11 cellular contexts compared by ENCODE assay signal in the genomic region with DNA sequence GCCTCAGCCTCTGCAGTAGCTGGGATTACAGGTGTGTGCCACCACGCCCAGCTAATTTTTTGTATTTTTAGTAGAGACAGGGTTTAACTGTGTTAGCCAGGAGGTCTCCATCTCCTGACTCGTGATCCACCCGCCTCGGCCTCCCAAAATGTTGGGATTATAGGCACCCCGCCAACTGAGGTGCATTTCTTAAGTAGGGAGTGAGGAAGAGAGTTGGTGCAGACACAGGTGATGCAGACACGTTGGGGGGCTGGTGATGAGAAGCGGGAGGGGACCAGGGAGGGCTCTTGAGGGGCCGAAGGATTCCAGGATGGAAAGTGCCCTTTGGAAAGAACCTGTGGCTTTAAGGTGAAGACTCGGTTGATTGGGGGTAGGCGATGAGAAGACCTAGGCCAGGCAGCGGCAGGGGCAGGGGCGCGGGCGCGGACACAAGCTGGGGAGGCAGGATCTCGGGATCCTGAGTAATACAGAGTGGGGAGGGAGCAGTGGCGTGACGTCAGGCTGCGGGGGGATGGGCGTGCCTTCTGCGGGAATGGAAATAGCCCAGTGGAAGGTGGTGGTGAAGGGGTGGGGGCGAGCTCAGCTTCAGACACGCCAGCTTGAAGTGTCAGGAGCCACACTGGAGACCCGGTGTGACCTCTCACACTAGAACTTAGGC. TPM values are rescaled to one million over a fixed set of nuclear protein-coding genes. Genes with fewer than 3 reads are reported as not detected.
DNase-seq lines count a peak whose midpoint lies in the region; ATAC-seq, FAIRE-seq and TF ChIP-seq lines count a peak whose summit lies in the region.
"Had no signal": no experiment of that assay in that cellular context is flagged by ENCODE, and none has a peak within 500 bp of the region (broad histone marks: within the 10 kb centered on the region; RNA-seq: fewer than 3 reads in every experiment).

No MANE protein-coding gene starts in this region.

- no peaks in the 10 kb centered on the region; a peak in 1 of 5 replicates for H3K27me3 ChIP-seq in HepG2 (ENCODE audit: control insufficient read depth in 1 of 2, insufficient read depth in 2 of 2, low read length in 2 of 2)
- no peaks in the 10 kb centered on the region for H3K27me3 ChIP-seq in subcutaneous abdominal adipose tissue (ENCODE audit: control insufficient read depth in 5 of 5, insufficient read depth in 4 of 5, low read length in 5 of 5)
- H3K27me3 ChIP-seq: foreskin keratinocyte had no signal

- in situ Hi-C loops in HepG2 (cut with HindIII; ENCODE audit: extremely low pct_ligation_motif_present, low pct_unique_long_range_greater_than_20kb) = no loop called here

- no TSS peak for BruUV-seq in HepG2 (replicated peaks; lab: Mats Ljungman, UMichigan)

- CTCF ChIA-PET in HepG2 (lab: Yijun Ruan, JAX; ENCODE audit: low intra/inter-chr PET ratio, low total read pairs) = no interaction called here

- no peak overlapping the region for H3K4me3 Mint-ChIP-seq in stimulated activated naive CD8-positive, alpha-beta T cell treated with anti-CD3 and anti-CD28 coated beads, Interleukin-15, amount 100 ng/mL, for 72 hours

- H3K9me3 ChIP-seq in HepG2 (ENCODE audit: low read length) = no peaks in the 10 kb centered on the region
- H3K9me3 ChIP-seq in subcutaneous abdominal adipose tissue (ENCODE audit: control insufficient read depth in 5 of 5, low read length in 5 of 5) = no peaks in the 10 kb centered on the region

- POLR2A ChIA-PET in HepG2 (lab: Yijun Ruan, JAX) = interaction anchor here (0.6 kb wide), 1 partner anchor 24 kb away, joined by 3 read pairs; no protein-coding TSS in a partner anchor

- TF ChIP-seq RAD21 in HepG2 (CRISPR knock-in tag; IDR thresholded peaks at IDR 0.05) = no peak

- no peak for TF ChIP-seq POLR2A in HepG2 (IDR thresholded peaks at IDR 0.05; ENCODE audit: insufficient read depth in 1 of 2, low read depth in 2 of 2, low read length in 2 of 2)

- peaks cover 18% of the 10 kb centered on the region for H4K20me1 ChIP-seq in HepG2 (ENCODE audit: insufficient read depth, low read length)

- H3K36me3 ChIP-seq in HepG2 (replicated peaks in 1 of 2; ENCODE audit: control insufficient read depth in 1 of 2, insufficient read depth in 2 of 2, low read length in 2 of 2) = no peaks in the 10 kb centered on the region
- peaks cover 0 to 1% (median 0%) of the 10 kb centered on the region in 5 donors for H3K36me3 ChIP-seq in subcutaneous abdominal adipose tissue (ENCODE audit: control insufficient read depth in 5 of 5, insufficient read depth in 5 of 5, low read length in 5 of 5)

- H3K4me3 ChIP-seq in choroid plexus epithelial cell (ENCODE audit: low read depth, low read length) = peak overlapping the region; percentile 9
- H3K4me3 ChIP-seq in HepG2 (replicated peaks in 1 of 3; ENCODE audit: insufficient read depth in 1 of 3, low read depth in 2 of 3, low read length in 3 of 3) = no peak overlapping the region
- H3K4me3 ChIP-seq in subcutaneous abdominal adipose tissue (ENCODE audit: low read depth in 1 of 5, low read length in 5 of 5) = peak overlapping the region in 3 of 5 donors; percentile 6 to 14 (median 13)

- no peak overlapping the region for H2AFZ ChIP-seq in HepG2 (ENCODE audit: low read length)

- peak; percentile 63 for DNase-seq in HPDE6-E6E7 (ENCODE audit: extremely low spot score)
- peak; percentile 70 for DNase-seq in choroid plexus epithelial cell (ENCODE audit: low read depth)
- no peak for DNase-seq in HepG2 (ENCODE audit: low spot score)
- no peak for DNase-seq in T-helper 9 cell
- no peak for DNase-seq in KG1 (lab: John Stamatoyannopoulos, UW)
- no peak for DNase-seq in stimulated activated naive CD8-positive, alpha-beta T cell treated with anti-CD3 and anti-CD28 coated beads, Interleukin-15, amount 100 ng/mL, for 72 hours
- DNase-seq: foreskin keratinocyte; stimulated activated CD4-positive, alpha-beta T cell treated with anti-CD3 and anti-CD28 coated beads, Interleukin-12 subunit alpha, Interleukin-12 subunit beta, amount 100 ng/mL, for 4 hours had no signal

- no peak for ATAC-seq in HepG2
- ATAC-seq in stimulated activated naive CD8-positive, alpha-beta T cell treated with anti-CD3 and anti-CD28 coated beads, Interleukin-15, amount 100 ng/mL, for 72 hours = no peak
- no peak for ATAC-seq in GM19351 (IDR thresholded peaks at IDR 0.05; ENCODE audit: unreplicated experiment)
- ATAC-seq: foreskin keratinocyte had no signal

- no peak for TF ChIP-seq EP300 in HepG2 (IDR thresholded peaks at IDR 0.05; ENCODE audit: low read depth in 2 of 2, low read length in 2 of 2)
- TF ChIP-seq EP300 in HepG2 (CRISPR knock-in tag; IDR thresholded peaks at IDR 0.05; ENCODE audit: borderline replicate concordance) = no peak

- 76% methylated on average over 24 of the region's 24 CpGs for WGBS in HepG2 (ENCODE audit: low lambda C conversion rate)

- H3K4me2 ChIP-seq in HepG2 (ENCODE audit: low read depth, low read length) = no peak overlapping the region

- no peak for TF ChIP-seq CTCF in choroid plexus epithelial cell (conservative IDR thresholded peaks at IDR 0.05; ENCODE audit: low read depth, low read length)
- TF ChIP-seq CTCF in HepG2 (CRISPR knock-in tag; IDR thresholded peaks at IDR 0.05) = no peak

- H3K27ac ChIP-seq in HepG2 (ENCODE audit: extremely low read length, insufficient read depth, low read length) (no peak overlapping the region), subcutaneous abdominal adipose tissue (ENCODE audit: low read depth, low read length) (no peak overlapping the region)
- H3K27ac ChIP-seq: foreskin keratinocyte had no signal

- H3K4me1 Mint-ChIP-seq in stimulated activated naive CD8-positive, alpha-beta T cell treated with anti-CD3 and anti-CD28 coated beads, Interleukin-15, amount 100 ng/mL, for 72 hours = peaks cover 51% of the 10 kb centered on the region

- no peak overlapping the region for H3K27ac Mint-ChIP-seq in stimulated activated naive CD8-positive, alpha-beta T cell treated with anti-CD3 and anti-CD28 coated beads, Interleukin-15, amount 100 ng/mL, for 72 hours

- H3K9me3 Mint-ChIP-seq in stimulated activated naive CD8-positive, alpha-beta T cell treated with anti-CD3 and anti-CD28 coated beads, Interleukin-15, amount 100 ng/mL, for 72 hours = no peaks in the 10 kb centered on the region

- no peak for FAIRE-seq in HepG2 (lab: Jason Lieb, UNC)

- H3K27me3 Mint-ChIP-seq in stimulated activated naive CD8-positive, alpha-beta T cell treated with anti-CD3 and anti-CD28 coated beads, Interleukin-15, amount 100 ng/mL, for 72 hours = no peaks in the 10 kb centered on the region

- H3K79me2 ChIP-seq in HepG2 (ENCODE audit: insufficient read depth, low read length) = peaks cover 18% of the 10 kb centered on the region

- intact Hi-C loops in HepG2 (cut with micrococcal nuclease; ENCODE audit: unreplicated experiment) = no loop called here

- H3K4me1 ChIP-seq in HepG2 (ENCODE audit: insufficient read depth, low read length) (peaks cover 32% of the 10 kb centered on the region), subcutaneous abdominal adipose tissue (ENCODE audit: control insufficient read depth in 5 of 5, insufficient read depth in 5 of 5, low read length in 5 of 5) (peaks cover 9 to 71% (median 48%) of the 10 kb centered on the region in 5 donors)
- H3K4me1 ChIP-seq: foreskin keratinocyte had no signal

- no peak overlapping the region for H3K9ac ChIP-seq in HepG2 (ENCODE audit: insufficient read depth, low read depth, low read length)
- H3K9ac ChIP-seq in subcutaneous abdominal adipose tissue (ENCODE audit: low read length in 5 of 5) = peak overlapping the region in 1 of 5 donors; percentile 41

RNA-seq across cellular contexts. Expression of a gene that starts 2.5 kb away (rescaled TPM):
- total RNA-seq in HepG2 (2016; rRNA removed; fragmentation: Illumina TruSeq; extraction: Trizol) = 7.2 and 10.4 TPM in 2 replicates
- total RNA-seq in HepG2 (2016; cell fraction: cytosol; rRNA removed; fragmentation: Illumina TruSeq; extraction: Trizol; ENCODE audit: low read depth) = 7.6 and 9.4 TPM in 2 replicates
- total RNA-seq in HepG2 (2016; cell fraction: insoluble cytoplasmic fraction; rRNA removed; fragmentation: Illumina TruSeq; extraction: Trizol) = 5.7 and 10.1 TPM in 2 replicates
- 11.1 and 14.0 TPM in 2 replicates for total RNA-seq in HepG2 (2016; cell fraction: membrane; rRNA removed; fragmentation: Illumina TruSeq; extraction: Trizol)
- 13.6 and 17.3 TPM in 2 replicates for total RNA-seq in HepG2 (2016; cell fraction: nucleus; rRNA removed; fragmentation: Illumina TruSeq; extraction: Trizol)
- polyA plus RNA-seq in HepG2 (2011; rRNA removed) = 20.1 and 21.1 TPM in 2 replicates
- polyA plus RNA-seq in HepG2 (2011; cell fraction: cytosol; rRNA removed) = 29.7 and 32.0 TPM in 2 replicates
- 42.5 and 51.4 TPM in 2 replicates for polyA plus RNA-seq in HepG2 (2011; cell fraction: nucleus; rRNA removed)
- polyA plus RNA-seq in HepG2 (2012) = 133 and 154 TPM in 2 replicates
- polyA plus RNA-seq in HepG2 (2016; cell fraction: cytosol; fragmentation: Illumina TruSeq; extraction: Trizol; ENCODE audit: low read depth) = 106 and 119 TPM in 2 replicates
- polyA plus RNA-seq in HepG2 (2016; cell fraction: insoluble cytoplasmic fraction; fragmentation: Illumina TruSeq; extraction: Trizol; ENCODE audit: low read depth) = 50.3 and 60.7 TPM in 2 replicates
- polyA plus RNA-seq in HepG2 (2016; cell fraction: membrane; fragmentation: Illumina TruSeq; extraction: Trizol; ENCODE audit: low read depth) = 97.9 and 104 TPM in 2 replicates
- polyA plus RNA-seq in HepG2 (2016; cell fraction: nucleus; fragmentation: Illumina TruSeq; extraction: Trizol; ENCODE audit: insufficient read depth, low read depth) = 168 and 190 TPM in 2 replicates
- polyA minus RNA-seq in HepG2 (2011; rRNA and poly(A)+ RNA removed; ENCODE audit: low replicate concordance) = 20.0 and 29.5 TPM in 2 replicates
- 52.8 and 62.5 TPM in 2 replicates for polyA minus RNA-seq in HepG2 (2011; cell fraction: cytosol; rRNA and poly(A)+ RNA removed)
- 10.4 and 11.5 TPM in 2 replicates for polyA minus RNA-seq in HepG2 (2011; cell fraction: nucleus; rRNA and poly(A)+ RNA removed)

RNA-seq across cellular contexts. Expression of a gene that starts 8.9 kb away (rescaled TPM):
- 13.8 and 39.1 TPM in 2 replicates for total RNA-seq in HepG2 (2016; rRNA removed; fragmentation: Illumina TruSeq; extraction: Trizol)
- 14.4 and 16.3 TPM in 2 replicates for total RNA-seq in HepG2 (2016; cell fraction: cytosol; rRNA removed; fragmentation: Illumina TruSeq; extraction: Trizol; ENCODE audit: low read depth)
- total RNA-seq in HepG2 (2016; cell fraction: insoluble cytoplasmic fraction; rRNA removed; fragmentation: Illumina TruSeq; extraction: Trizol) = 15.5 and 37.7 TPM in 2 replicates
- total RNA-seq in HepG2 (2016; cell fraction: membrane; rRNA removed; fragmentation: Illumina TruSeq; extraction: Trizol) = 11.4 and 12.8 TPM in 2 replicates
- total RNA-seq in HepG2 (2016; cell fraction: nucleus; rRNA removed; fragmentation: Illumina TruSeq; extraction: Trizol) = 56.5 and 57.9 TPM in 2 replicates
- 33.5 and 51.3 TPM in 2 replicates for polyA plus RNA-seq in HepG2 (2011; rRNA removed)
- polyA plus RNA-seq in HepG2 (2011; cell fraction: cytosol; rRNA removed) = 12.9 and 24.3 TPM in 2 replicates
- 624 and 803 TPM in 2 replicates for polyA plus RNA-seq in HepG2 (2011; cell fraction: nucleus; rRNA removed)
- polyA plus RNA-seq in HepG2 (2012) = 30.1 and 34.2 TPM in 2 replicates
- 5.3 and 8.4 TPM in 2 replicates for polyA plus RNA-seq in HepG2 (2016; cell fraction: cytosol; fragmentation: Illumina TruSeq; extraction: Trizol; ENCODE audit: low read depth)
- 11.9 and 12.8 TPM in 2 replicates for polyA plus RNA-seq in HepG2 (2016; cell fraction: insoluble cytoplasmic fraction; fragmentation: Illumina TruSeq; extraction: Trizol; ENCODE audit: low read depth)
- polyA plus RNA-seq in HepG2 (2016; cell fraction: membrane; fragmentation: Illumina TruSeq; extraction: Trizol; ENCODE audit: low read depth) = 7.2 and 9.8 TPM in 2 replicates
- polyA plus RNA-seq in HepG2 (2016; cell fraction: nucleus; fragmentation: Illumina TruSeq; extraction: Trizol; ENCODE audit: insufficient read depth, low read depth) = 125 and 129 TPM in 2 replicates
- polyA minus RNA-seq in HepG2 (2011; rRNA and poly(A)+ RNA removed; ENCODE audit: low replicate concordance) = 20.8 and 63.2 TPM in 2 replicates
- polyA minus RNA-seq in HepG2 (2011; cell fraction: cytosol; rRNA and poly(A)+ RNA removed) = 11.8 and 13.7 TPM in 2 replicates
- polyA minus RNA-seq in HepG2 (2011; cell fraction: nucleus; rRNA and poly(A)+ RNA removed) = 81.2 and 102 TPM in 2 replicates

RNA-seq across cellular contexts. Expression of a gene that starts 20.0 kb away (rescaled TPM):
- not detected in 2 replicates for total RNA-seq in HepG2 (2016; rRNA removed; fragmentation: Illumina TruSeq; extraction: Trizol)
- total RNA-seq in HepG2 (2016; cell fraction: cytosol; rRNA removed; fragmentation: Illumina TruSeq; extraction: Trizol; ENCODE audit: low read depth) = not detected in 2 replicates
- not detected in 2 replicates for total RNA-seq in HepG2 (2016; cell fraction: insoluble cytoplasmic fraction; rRNA removed; fragmentation: Illumina TruSeq; extraction: Trizol)
- not detected in 2 replicates for total RNA-seq in HepG2 (2016; cell fraction: membrane; rRNA removed; fragmentation: Illumina TruSeq; extraction: Trizol)
- not detected in 2 replicates for total RNA-seq in HepG2 (2016; cell fraction: nucleus; rRNA removed; fragmentation: Illumina TruSeq; extraction: Trizol)
- polyA plus RNA-seq in HepG2 (2011; rRNA removed) = 0.04 TPM in 1 of 2 replicates, not detected in the other
- not detected in 2 replicates for polyA plus RNA-seq in HepG2 (2011; cell fraction: cytosol; rRNA removed)
- 0.16 TPM in 1 of 2 replicates, not detected in the other for polyA plus RNA-seq in HepG2 (2011; cell fraction: nucleus; rRNA removed)
- polyA plus RNA-seq in HepG2 (2012) = not detected in 2 replicates
- polyA plus RNA-seq in HepG2 (2016; cell fraction: cytosol; fragmentation: Illumina TruSeq; extraction: Trizol; ENCODE audit: low read depth) = not detected in 2 replicates
- polyA plus RNA-seq in HepG2 (2016; cell fraction: insoluble cytoplasmic fraction; fragmentation: Illumina TruSeq; extraction: Trizol; ENCODE audit: low read depth) = not detected in 2 replicates
- polyA plus RNA-seq in HepG2 (2016; cell fraction: membrane; fragmentation: Illumina TruSeq; extraction: Trizol; ENCODE audit: low read depth) = not detected in 2 replicates
- not detected in 2 replicates for polyA plus RNA-seq in HepG2 (2016; cell fraction: nucleus; fragmentation: Illumina TruSeq; extraction: Trizol; ENCODE audit: insufficient read depth, low read depth)
- polyA minus RNA-seq in HepG2 (2011; rRNA and poly(A)+ RNA removed; ENCODE audit: low replicate concordance) = 0.10 and 0.16 TPM in 2 replicates
- polyA minus RNA-seq in HepG2 (2011; cell fraction: cytosol; rRNA and poly(A)+ RNA removed) = not detected in 2 replicates
- polyA minus RNA-seq in HepG2 (2011; cell fraction: nucleus; rRNA and poly(A)+ RNA removed) = 0.37 and 0.52 TPM in 2 replicates
- total RNA-seq: foreskin keratinocyte, RPMI7951 had no signal
- polyA plus RNA-seq: foreskin keratinocyte had no signal

RNA-seq across cellular contexts. Expression of a gene that starts 26.6 kb away (rescaled TPM):
- 59.6 and 72.9 TPM in 2 replicates for total RNA-seq in HepG2 (2016; rRNA removed; fragmentation: Illumina TruSeq; extraction: Trizol)
- 53.8 and 58.1 TPM in 2 replicates for total RNA-seq in HepG2 (2016; cell fraction: cytosol; rRNA removed; fragmentation: Illumina TruSeq; extraction: Trizol; ENCODE audit: low read depth)
- total RNA-seq in HepG2 (2016; cell fraction: insoluble cytoplasmic fraction; rRNA removed; fragmentation: Illumina TruSeq; extraction: Trizol) = 57.5 and 62.0 TPM in 2 replicates
- total RNA-seq in HepG2 (2016; cell fraction: membrane; rRNA removed; fragmentation: Illumina TruSeq; extraction: Trizol) = 43.6 and 57.5 TPM in 2 replicates
- total RNA-seq in HepG2 (2016; cell fraction: nucleus; rRNA removed; fragmentation: Illumina TruSeq; extraction: Trizol) = 40.5 and 51.1 TPM in 2 replicates
- polyA plus RNA-seq in HepG2 (2011; rRNA removed) = 129 TPM in 2 replicates
- 93.3 and 120 TPM in 2 replicates for polyA plus RNA-seq in HepG2 (2011; cell fraction: cytosol; rRNA removed)
- polyA plus RNA-seq in HepG2 (2011; cell fraction: nucleus; rRNA removed) = 125 and 138 TPM in 2 replicates
- polyA plus RNA-seq in HepG2 (2012) = 68.8 and 96.6 TPM in 2 replicates
- polyA plus RNA-seq in HepG2 (2016; cell fraction: cytosol; fragmentation: Illumina TruSeq; extraction: Trizol; ENCODE audit: low read depth) = 21.1 and 27.5 TPM in 2 replicates
- polyA plus RNA-seq in HepG2 (2016; cell fraction: insoluble cytoplasmic fraction; fragmentation: Illumina TruSeq; extraction: Trizol; ENCODE audit: low read depth) = 55.5 and 59.6 TPM in 2 replicates
- 31.1 and 35.0 TPM in 2 replicates for polyA plus RNA-seq in HepG2 (2016; cell fraction: membrane; fragmentation: Illumina TruSeq; extraction: Trizol; ENCODE audit: low read depth)
- 66.4 and 80.4 TPM in 2 replicates for polyA plus RNA-seq in HepG2 (2016; cell fraction: nucleus; fragmentation: Illumina TruSeq; extraction: Trizol; ENCODE audit: insufficient read depth, low read depth)
- polyA minus RNA-seq in HepG2 (2011; rRNA and poly(A)+ RNA removed; ENCODE audit: low replicate concordance) = 39.6 and 230 TPM in 2 replicates
- 117 and 142 TPM in 2 replicates for polyA minus RNA-seq in HepG2 (2011; cell fraction: cytosol; rRNA and poly(A)+ RNA removed)
- polyA minus RNA-seq in HepG2 (2011; cell fraction: nucleus; rRNA and poly(A)+ RNA removed) = 118 and 140 TPM in 2 replicates

RNA-seq across cellular contexts. Expression of a gene that starts 36.3 kb away (rescaled TPM):
- total RNA-seq in HepG2 (2016; rRNA removed; fragmentation: Illumina TruSeq; extraction: Trizol) = 13.7 and 17.6 TPM in 2 replicates
- 1.3 and 1.4 TPM in 2 replicates for total RNA-seq in HepG2 (2016; cell fraction: cytosol; rRNA removed; fragmentation: Illumina TruSeq; extraction: Trizol; ENCODE audit: low read depth)
- total RNA-seq in HepG2 (2016; cell fraction: insoluble cytoplasmic fraction; rRNA removed; fragmentation: Illumina TruSeq; extraction: Trizol) = 12.6 and 15.8 TPM in 2 replicates
- total RNA-seq in HepG2 (2016; cell fraction: membrane; rRNA removed; fragmentation: Illumina TruSeq; extraction: Trizol) = 4.8 and 5.7 TPM in 2 replicates
- 12.6 and 14.4 TPM in 2 replicates for total RNA-seq in HepG2 (2016; cell fraction: nucleus; rRNA removed; fragmentation: Illumina TruSeq; extraction: Trizol)
- polyA plus RNA-seq in HepG2 (2011; rRNA removed) = 7.7 and 8.4 TPM in 2 replicates
- 3.7 and 4.9 TPM in 2 replicates for polyA plus RNA-seq in HepG2 (2011; cell fraction: cytosol; rRNA removed)
- polyA plus RNA-seq in HepG2 (2011; cell fraction: nucleus; rRNA removed) = 29.9 and 35.0 TPM in 2 replicates
- 5.7 TPM in 2 replicates for polyA plus RNA-seq in HepG2 (2012)
- 1.0 and 1.2 TPM in 2 replicates for polyA plus RNA-seq in HepG2 (2016; cell fraction: cytosol; fragmentation: Illumina TruSeq; extraction: Trizol; ENCODE audit: low read depth)
- 8.4 and 11.8 TPM in 2 replicates for polyA plus RNA-seq in HepG2 (2016; cell fraction: insoluble cytoplasmic fraction; fragmentation: Illumina TruSeq; extraction: Trizol; ENCODE audit: low read depth)
- 2.4 and 3.2 TPM in 2 replicates for polyA plus RNA-seq in HepG2 (2016; cell fraction: membrane; fragmentation: Illumina TruSeq; extraction: Trizol; ENCODE audit: low read depth)
- polyA plus RNA-seq in HepG2 (2016; cell fraction: nucleus; fragmentation: Illumina TruSeq; extraction: Trizol; ENCODE audit: insufficient read depth, low read depth) = 22.4 and 24.8 TPM in 2 replicates
- 11.0 and 28.2 TPM in 2 replicates for polyA minus RNA-seq in HepG2 (2011; rRNA and poly(A)+ RNA removed; ENCODE audit: low replicate concordance)
- 9.1 and 10.4 TPM in 2 replicates for polyA minus RNA-seq in HepG2 (2011; cell fraction: cytosol; rRNA and poly(A)+ RNA removed)
- 10.0 and 13.8 TPM in 2 replicates for polyA minus RNA-seq in HepG2 (2011; cell fraction: nucleus; rRNA and poly(A)+ RNA removed)

Comparison
In these comparisons a context has a peak if more than half of its experiments do, and no peak if none do; other contexts are left out.
1. DNase-seq: peak in HPDE6-E6E7 (single experiment) and choroid plexus epithelial cell (single experiment); none in HepG2 (single experiment), T-helper 9 cell (single experiment), KG1 (single experiment) and stimulated activated naive CD8-positive, alpha-beta T cell treated with anti-CD3 and anti-CD28 coated beads, Interleukin-15, amount 100 ng/mL, for 72 hours (0 of 2).
2. H3K4me3 ChIP-seq: peak in choroid plexus epithelial cell (single experiment) and subcutaneous abdominal adipose tissue (3 of 5); none in HepG2 (0 of 3).